Comparison of ENCODE assay signal across 9 cellular contexts in genomic region chr13:31965361-31966066, GRCh38.
DNase-seq lines count a peak whose midpoint lies in the region; ATAC-seq, FAIRE-seq and TF ChIP-seq lines count a peak whose summit lies in the region.
"Had no signal": no experiment of that assay in that cellular context is flagged by ENCODE, and none has a peak within 500 bp of the region (broad histone marks: within the 10 kb centered on the region; RNA-seq: fewer than 3 reads in every experiment).

No MANE protein-coding gene starts in this region.

- H3K36me3 Mint-ChIP-seq in activated CD8-positive, alpha-beta T cell treated with anti-CD3 and anti-CD28 coated beads, Interleukin-2, amount 10 ng/mL, durations not matched to agents 7 days and 5 days (ENCODE audit: low read depth): no peaks in the 10 kb centered on the region

- H3K27me3 Mint-ChIP-seq in activated CD8-positive, alpha-beta T cell treated with anti-CD3 and anti-CD28 coated beads, Interleukin-2, amount 10 ng/mL, durations not matched to agents 7 days and 5 days (ENCODE audit: low read depth): peaks cover 15% of the 10 kb centered on the region

- H3K9me3 ChIP-seq in GM12878 (replicated peaks; ENCODE audit: control insufficient read depth, insufficient read depth, low read length): no peaks in the 10 kb centered on the region

- DNase-seq in GM19238 (ENCODE audit: insufficient read length, low spot score) (peak; percentile 12), GM12878 (ENCODE audit: low read depth, low spot score) (peak; percentile 84), DMS79 (lab: John Stamatoyannopoulos, UW) (no peak)
- no peak for DNase-seq in stimulated activated CD4-positive, alpha-beta T cell treated with anti-CD3 and anti-CD28 coated beads, Interleukin-2, amount 100 ng/mL, for 48 hours
- no peak for DNase-seq in activated effector memory CD4-positive, alpha-beta T cell treated with anti-CD3 and anti-CD28 coated beads, Interleukin-2, amount 50 U/mL, for 16 hours
- DNase-seq in activated CD8-positive, alpha-beta T cell treated with anti-CD3 and anti-CD28 coated beads, Interleukin-2, amount 10 ng/mL, durations not matched to agents 7 days and 5 days: no peak

- in situ Hi-C loops in GM12878 (cut with MboI): no loop called here

- no peak overlapping the region for H3K9ac ChIP-seq in GM12878 (ENCODE audit: control insufficient read depth, insufficient read depth, low read length)
- H3K9ac ChIP-seq in rectal smooth muscle tissue (ENCODE audit: low read length): no peak overlapping the region

- no peaks in the 10 kb centered on the region for H3K9me3 Mint-ChIP-seq in activated CD8-positive, alpha-beta T cell treated with anti-CD3 and anti-CD28 coated beads, Interleukin-2, amount 10 ng/mL, durations not matched to agents 7 days and 5 days (ENCODE audit: insufficient read depth)

- TF ChIP-seq RAD21 in GM12878 (IDR thresholded peaks at IDR 0.05; ENCODE audit: insufficient read depth, low read depth, low read length): 0 out of 2 replicates have a peak, but pooled peaks have one; percentile 5

- H4K20me1 ChIP-seq in GM12878 (ENCODE audit: control insufficient read depth, insufficient read depth): no peaks in the 10 kb centered on the region

- RAD21 ChIA-PET in GM12878 (lab: Charles Lee; ENCODE audit: unreplicated experiment): interaction anchor here (3.6 kb wide), 1 partner anchor 13 kb away, joined by 27 read pairs; no protein-coding TSS in a partner anchor

- SMC1A ChIA-PET in GM12878 (lab: Charles Lee; ENCODE audit: uncharacterized antibody, unreplicated experiment): interaction anchor here (1.7 to 7.6 kb wide), 3 partner anchors 12 to 55 kb away, joined by 3 to 89 read pairs (median 6); no protein-coding TSS in a partner anchor

- H3K79me2 ChIP-seq in GM12878 (ENCODE audit: control insufficient read depth, insufficient read depth, low read length): no peaks in the 10 kb centered on the region

- no TSS peak for BruUV-seq in GM12878 (replicated peaks; lab: Mats Ljungman, UMichigan)

- POLR2A ChIA-PET in GM12878 (lab: Charles Lee): interaction anchor here (0.6 to 5.5 kb wide), 3 partner anchors 14 to 1548 kb away, joined by 3 to 24 read pairs (median 4); partner anchors contain the start of genes BRCA2 and ZAR1L
- POLR2A ChIA-PET in activated CD8-positive, alpha-beta T cell treated with anti-CD3 and anti-CD28 coated beads, Interleukin-2, amount 10 ng/mL, durations not matched to agents 7 days and 5 days (lab: Charles Lee): no interaction called here

- no peak for TF ChIP-seq CTCF in GM12878 (IDR thresholded peaks at IDR 0.05 in 2 of 3, conservative IDR thresholded peaks at IDR 0.05 in 1 of 3; ENCODE audit: control insufficient read depth in 2 of 3, extremely low read depth in 1 of 3, insufficient read depth in 1 of 3, low read depth in 3 of 3, low read length in 3 of 3)

- H3K36me3 ChIP-seq in GM12878 (ENCODE audit: control insufficient read depth in 2 of 2, insufficient read depth in 2 of 2, low read length in 1 of 2): no peaks in the 10 kb centered on the region
- H3K36me3 ChIP-seq in rectal smooth muscle tissue (ENCODE audit: control insufficient read depth, insufficient read depth, low read length): no peaks in the 10 kb centered on the region

- H3K27me3 ChIP-seq in GM12878 (replicated peaks in 1 of 2; ENCODE audit: control insufficient read depth in 2 of 2, insufficient read depth in 2 of 2, low read length in 1 of 2) (no peaks in the 10 kb centered on the region), rectal smooth muscle tissue (ENCODE audit: control insufficient read depth, insufficient read depth, low read length) (no peaks in the 10 kb centered on the region)

- H3K4me1 ChIP-seq in GM12878 (ENCODE audit: control insufficient read depth, insufficient read depth, low read length) (peaks cover 16% of the 10 kb centered on the region), rectal smooth muscle tissue (ENCODE audit: control insufficient read depth, insufficient read depth, low read length) (no peaks in the 10 kb centered on the region)

- ATAC-seq in HG03039 (IDR thresholded peaks at IDR 0.05; ENCODE audit: unreplicated experiment): peak; percentile 87
- ATAC-seq in GM12878: peak; percentile 94
- ATAC-seq in activated CD8-positive, alpha-beta T cell treated with anti-CD3 and anti-CD28 coated beads, Interleukin-2, amount 10 ng/mL, durations not matched to agents 7 days and 5 days: no peak
- ATAC-seq: K562 had no signal

- intact Hi-C loops in GM12878 (cut with micrococcal nuclease; ENCODE audit: unreplicated experiment): no loop called here

- TF ChIP-seq EP300 in GM12878 (IDR thresholded peaks at IDR 0.05; ENCODE audit: borderline replicate concordance in 1 of 2, control insufficient read depth in 1 of 2, low read depth in 2 of 2, low read length in 2 of 2): peak; percentile 73 to 92; a peak in 3 of 4 replicates

- H3K27ac Mint-ChIP-seq in activated CD8-positive, alpha-beta T cell treated with anti-CD3 and anti-CD28 coated beads, Interleukin-2, amount 10 ng/mL, durations not matched to agents 7 days and 5 days: no peak overlapping the region

- H2AFZ ChIP-seq in GM12878 (ENCODE audit: control insufficient read depth, low read depth, low read length): no peak overlapping the region

- H3K4me1 Mint-ChIP-seq in activated CD8-positive, alpha-beta T cell treated with anti-CD3 and anti-CD28 coated beads, Interleukin-2, amount 10 ng/mL, durations not matched to agents 7 days and 5 days (ENCODE audit: low read depth): no peaks in the 10 kb centered on the region

- TF ChIP-seq POLR2A in GM12878 (IDR thresholded peaks at IDR 0.05; ENCODE audit: low read depth, low read length): no peak

- H3K4me3 ChIP-seq in GM12878 (no peak overlapping the region), rectal smooth muscle tissue (ENCODE audit: low read length) (peak overlapping the region; percentile 13)
- H3K4me3 ChIP-seq: K562 had no signal

- CTCF ChIA-PET in GM12878 (lab: Yijun Ruan, JAX): interaction anchor here (0.6 to 3.2 kb wide), 4 partner anchors 12 to 104 kb away, joined by 3 to 14 read pairs (median 6); no protein-coding TSS in a partner anchor
- CTCF ChIA-PET in activated CD8-positive, alpha-beta T cell treated with anti-CD3 and anti-CD28 coated beads, Interleukin-2, amount 10 ng/mL, durations not matched to agents 7 days and 5 days (lab: Charles Lee): no interaction called here

- H3K4me3 Mint-ChIP-seq in activated CD8-positive, alpha-beta T cell treated with anti-CD3 and anti-CD28 coated beads, Interleukin-2, amount 10 ng/mL, durations not matched to agents 7 days and 5 days: no peak overlapping the region

- H3K27ac ChIP-seq in GM12878 (ENCODE audit: control insufficient read depth, insufficient read depth): peak overlapping the region; percentile 41; the same call in 1 of the 2 replicates
- H3K27ac ChIP-seq in rectal smooth muscle tissue (ENCODE audit: low read depth, low read length): no peak overlapping the region

- H3K4me2 ChIP-seq in GM12878 (ENCODE audit: control insufficient read depth, insufficient read depth): peak overlapping the region; percentile 40

- WGBS in GM12878 (ENCODE audit: insufficient coverage, insufficient replicate concordance, low lambda C conversion rate, missing lambda C conversion rate): 0% methylated on average over 3 of the region's 3 CpGs

- peak; percentile 81 for FAIRE-seq in GM12878 (lab: Jason Lieb, UNC)
- FAIRE-seq: K562 had no signal

TF ChIP-seq in GM12878, 131 proteins besides CTCF, POLR2A, EP300 and RAD21 (continues in another document):
- TF ChIP-seq FOXK2 (IDR thresholded peaks at IDR 0.05) (no peak), CREB1 (IDR thresholded peaks at IDR 0.05; ENCODE audit: low read depth) (0 out of 2 replicates have a peak, but pooled peaks have one; percentile 10), MEF2A (IDR thresholded peaks at IDR 0.05; ENCODE audit: insufficient read depth, low read depth, low read length) (peak; percentile 24; the same call in 1 of the 2 replicates), MEF2B (IDR thresholded peaks at IDR 0.05; ENCODE audit: partially characterized antibody, poor library complexity, severe bottlenecking) (peak; percentile 69), EED (IDR thresholded peaks at IDR 0.05; ENCODE audit: low read depth) (peak; percentile 73), SREBF2 (IDR thresholded peaks at IDR 0.05; ENCODE audit: low read length) (no peak), MTA2 (IDR thresholded peaks at IDR 0.05; ENCODE audit: low read depth) (peak; percentile 77), STAT1 (conservative IDR thresholded peaks at IDR 0.05) (no peak), CEBPZ (IDR thresholded peaks at IDR 0.05; ENCODE audit: low read depth, low read length) (no peak), WRNIP1 (IDR thresholded peaks at IDR 0.05; ENCODE audit: borderline replicate concordance, low read depth, low read length) (no peak), ZNF274 (IDR thresholded peaks at IDR 0.05; ENCODE audit: insufficient read depth, insufficient read length) (no peak), PML (IDR thresholded peaks at IDR 0.05; ENCODE audit: low read length) (0 out of 2 replicates have a peak, but pooled peaks have one; percentile 33), IKZF1 (conservative IDR thresholded peaks at IDR 0.05) (peak; percentile 82), SP1 (IDR thresholded peaks at IDR 0.05; ENCODE audit: low read depth, low read length) (peak; percentile 26), KLF5 (IDR thresholded peaks at IDR 0.05; ENCODE audit: partially characterized antibody) (no peak), HDGF (IDR thresholded peaks at IDR 0.05) (no peak)

Comparison
In these comparisons a context has a peak if more than half of its experiments do, and no peak if none do; other contexts are left out.
1. DNase-seq: peak in GM19238 (single experiment) and GM12878 (single experiment); none in DMS79 (single experiment), stimulated activated CD4-positive, alpha-beta T cell treated with anti-CD3 and anti-CD28 coated beads, Interleukin-2, amount 100 ng/mL, for 48 hours (0 of 2), activated effector memory CD4-positive, alpha-beta T cell treated with anti-CD3 and anti-CD28 coated beads, Interleukin-2, amount 50 U/mL, for 16 hours (single experiment) and activated CD8-positive, alpha-beta T cell treated with anti-CD3 and anti-CD28 coated beads, Interleukin-2, amount 10 ng/mL, durations not matched to agents 7 days and 5 days (single experiment).